Comparison of ENCODE assay signal across 8 cellular contexts in the genomic region with DNA sequence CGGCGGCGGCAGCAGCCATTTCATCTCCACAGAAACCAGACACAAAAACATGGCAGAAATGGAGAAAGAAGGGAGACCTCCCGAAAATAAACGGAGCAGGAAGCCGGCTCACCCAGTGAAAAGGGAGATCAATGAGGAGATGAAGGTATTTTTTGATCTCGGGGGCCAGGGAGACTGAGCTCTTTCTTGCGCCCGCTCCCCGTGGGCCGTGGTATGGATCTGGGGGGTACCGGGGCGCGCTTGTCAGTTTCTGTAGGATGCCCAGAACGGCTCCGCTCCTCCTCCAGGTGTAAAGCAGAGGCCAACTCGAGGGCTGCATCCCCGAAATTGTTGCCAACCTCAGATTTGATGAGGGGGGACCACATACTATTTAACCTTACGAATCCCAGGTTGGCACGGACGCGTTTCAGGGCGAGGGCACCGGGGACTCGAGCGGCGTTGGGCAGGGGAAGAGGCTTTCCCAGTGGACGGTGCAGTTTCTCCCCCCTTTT. TPM values are rescaled to one million over a fixed set of nuclear protein-coding genes. Genes with fewer than 3 reads are reported as not detected.
DNase-seq lines count a peak whose midpoint lies in the region; ATAC-seq and TF ChIP-seq lines count a peak whose summit lies in the region.

No MANE protein-coding gene starts in this region.

- peak overlapping the region; percentile 81 for H3K4me3 Mint-ChIP-seq in natural killer cell treated with Interleukin-12 subunit alpha and Interleukin-12 subunit beta and Interleukin-15 and Interleukin-18, amount 100 ng/mL, for 72 hours

- H3K27me3 ChIP-seq in NT2/D1 (ENCODE audit: insufficient read depth, insufficient read length): peaks cover 52% of the 10 kb centered on the region
- no peaks in the 10 kb centered on the region for H3K27me3 ChIP-seq in endocrine pancreas (ENCODE audit: control insufficient read depth, insufficient read depth, low read length)

- no peaks in the 10 kb centered on the region for H3K4me1 ChIP-seq in NT2/D1 (ENCODE audit: insufficient read depth, insufficient read length)
- H3K4me1 ChIP-seq in endocrine pancreas (ENCODE audit: control insufficient read depth, insufficient read depth, low read length): peaks cover 21% of the 10 kb centered on the region

- H3K9me3 Mint-ChIP-seq in natural killer cell treated with Interleukin-12 subunit alpha and Interleukin-12 subunit beta and Interleukin-15 and Interleukin-18, amount 100 ng/mL, for 72 hours: no peaks in the 10 kb centered on the region

- H3K9me3 ChIP-seq in NT2/D1 (ENCODE audit: insufficient read depth, low read length): no peaks in the 10 kb centered on the region
- no peaks in the 10 kb centered on the region for H3K9me3 ChIP-seq in endocrine pancreas (ENCODE audit: control insufficient read depth, low read length)

- TF ChIP-seq CTCF in GM12864 (IDR thresholded peaks at IDR 0.05; ENCODE audit: low read depth, low read length, missing control alignments): no peak

- no peak for DNase-seq in GM12864 (ENCODE audit: low read depth)
- no peak for DNase-seq in NT2/D1 (ENCODE audit: low read depth, low spot score)
- no peak for DNase-seq in natural killer cell treated with Interleukin-12 subunit alpha and Interleukin-12 subunit beta and Interleukin-15 and Interleukin-18, amount 100 ng/mL, for 72 hours (ENCODE audit: low spot score)
- DNase-seq in kidney glomerular epithelial cell (lab: John Stamatoyannopoulos, UW): no peak
- no peak for DNase-seq in NCI-H187 treated with DMSO at 0.1 percent for 48 hours (lab: John Stamatoyannopoulos, UW)

- H3K27me3 Mint-ChIP-seq in natural killer cell treated with Interleukin-12 subunit alpha and Interleukin-12 subunit beta and Interleukin-15 and Interleukin-18, amount 100 ng/mL, for 72 hours: peaks cover 36 to 42% of the 10 kb centered on the region in 2 donors

- H3K4me1 Mint-ChIP-seq in natural killer cell treated with Interleukin-12 subunit alpha and Interleukin-12 subunit beta and Interleukin-15 and Interleukin-18, amount 100 ng/mL, for 72 hours (ENCODE audit: low read depth in 2 of 2): peaks cover 14 to 16% of the 10 kb centered on the region in 2 donors

- H3K4me3 ChIP-seq in GM12864 (ENCODE audit: low read depth, low read length): peak overlapping the region; percentile 48
- peak overlapping the region; percentile 72 for H3K4me3 ChIP-seq in NT2/D1 (ENCODE audit: insufficient read length, low read depth)
- H3K4me3 ChIP-seq in endocrine pancreas (ENCODE audit: control insufficient read depth, insufficient read depth, low read length): peak overlapping the region; percentile 55

- peaks cover 6% of the 10 kb centered on the region for H3K36me3 Mint-ChIP-seq in natural killer cell treated with Interleukin-12 subunit alpha and Interleukin-12 subunit beta and Interleukin-15 and Interleukin-18, amount 100 ng/mL, for 72 hours

- H3K9ac ChIP-seq in NT2/D1 (ENCODE audit: insufficient read length, low read depth) (peak overlapping the region; percentile 64), endocrine pancreas (ENCODE audit: control insufficient read depth, insufficient read depth, low read length) (peak overlapping the region; percentile 92)

- H3K27ac Mint-ChIP-seq in natural killer cell treated with Interleukin-12 subunit alpha and Interleukin-12 subunit beta and Interleukin-15 and Interleukin-18, amount 100 ng/mL, for 72 hours: no peak overlapping the region

- peak in 1 of 2 donors; percentile 28 for ATAC-seq in natural killer cell treated with Interleukin-12 subunit alpha and Interleukin-12 subunit beta and Interleukin-15 and Interleukin-18, amount 100 ng/mL, for 72 hours
- no peak for ATAC-seq in GM21423 (IDR thresholded peaks at IDR 0.05; ENCODE audit: unreplicated experiment)
- ATAC-seq in GM19023 (IDR thresholded peaks at IDR 0.05; ENCODE audit: unreplicated experiment): no peak

- H3K36me3 ChIP-seq in NT2/D1 (ENCODE audit: insufficient read depth, insufficient read length, low read length) (no peaks in the 10 kb centered on the region), endocrine pancreas (ENCODE audit: control insufficient read depth, insufficient read depth, low read length) (no peaks in the 10 kb centered on the region)

RNA-seq across cellular contexts. Expression of a gene that starts 0.7 kb away (rescaled TPM):
- total RNA-seq in natural killer cell treated with Interleukin-12 subunit alpha and Interleukin-12 subunit beta and Interleukin-15 and Interleukin-18, amount 100 ng/mL, for 72 hours: under 1 TPM; 0.05 to 0.84 TPM

RNA-seq across cellular contexts. Expression of a gene that starts 31.2 kb away (rescaled TPM):
- 10 to 100 TPM; 12.2 to 16.2 TPM for total RNA-seq in natural killer cell treated with Interleukin-12 subunit alpha and Interleukin-12 subunit beta and Interleukin-15 and Interleukin-18, amount 100 ng/mL, for 72 hours
